21 cellular contexts compared by ENCODE assay signal in the genomic region with DNA sequence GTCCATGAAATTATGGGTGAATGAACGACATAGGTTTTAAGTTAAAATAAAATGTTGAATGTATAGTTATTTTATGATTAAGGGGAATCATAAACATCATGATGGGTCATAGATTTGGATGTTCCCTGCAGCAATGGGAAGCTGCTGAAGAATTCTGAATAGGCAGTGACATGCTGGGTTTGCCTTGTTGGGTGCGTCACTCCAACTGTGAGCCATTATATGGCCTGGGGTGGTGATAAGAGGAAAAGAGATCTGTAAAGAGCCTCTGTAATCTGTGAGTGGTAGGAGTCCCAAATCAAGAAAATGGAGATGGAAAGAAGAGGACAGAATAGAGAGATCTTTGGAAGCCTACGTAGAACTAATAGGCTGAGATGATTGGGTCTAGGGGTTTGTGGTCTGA. TPM values are rescaled to one million over a fixed set of nuclear protein-coding genes. Genes with fewer than 3 reads are reported as not detected.
"Had no signal": no experiment of that assay in that cellular context is flagged by ENCODE, and none has a peak within 500 bp of the region (broad histone marks: within the 10 kb centered on the region; RNA-seq: fewer than 3 reads in every experiment).

No MANE protein-coding gene starts in this region.

- H3K36me3 ChIP-seq: colonic mucosa, gastrocnemius medialis, left ventricle myocardium inferior, lower lobe of right lung, pancreas had no signal

- FAIRE-seq: endothelial cell of umbilical vein, kidney, pancreas, small intestine, urothelium cell line had no signal

- H3K4me3 ChIP-seq: colonic mucosa, gastrocnemius medialis, left ventricle myocardium inferior, lower lobe of right lung, pancreas had no signal

- H3K9me3 Mint-ChIP-seq: natural killer cell treated with Interleukin-12 subunit alpha and Interleukin-12 subunit beta and Interleukin-15 and Interleukin-18, amount 100 ng/mL, for 72 hours had no signal

- H3K27me3 ChIP-seq: colonic mucosa had no signal

- H3K9me3 ChIP-seq: colonic mucosa, gastrocnemius medialis, left ventricle myocardium inferior, lower lobe of right lung, pancreas had no signal

- H3K27ac Mint-ChIP-seq: memory B cell; natural killer cell treated with Interleukin-12 subunit alpha and Interleukin-12 subunit beta and Interleukin-15 and Interleukin-18, amount 100 ng/mL, for 72 hours had no signal

- H3K36me3 Mint-ChIP-seq: memory B cell; natural killer cell treated with Interleukin-12 subunit alpha and Interleukin-12 subunit beta and Interleukin-15 and Interleukin-18, amount 100 ng/mL, for 72 hours had no signal

- H3K4me3 Mint-ChIP-seq: memory B cell; natural killer cell treated with Interleukin-12 subunit alpha and Interleukin-12 subunit beta and Interleukin-15 and Interleukin-18, amount 100 ng/mL, for 72 hours had no signal

- DNase-seq: colonic mucosa; dermis blood vessel endothelial cell; gastrocnemius medialis; kidney; left cardiac atrium; left ventricle myocardium inferior; lower lobe of right lung; midbrain; occipital lobe; pancreas; right cardiac atrium; small intestine; stimulated activated CD4-positive, alpha-beta T cell treated with anti-CD3 and anti-CD28 coated beads, Interleukin-12 subunit alpha, Interleukin-12 subunit beta, amount 100 ng/mL, for 4 hours; stimulated activated naive CD4-positive, alpha-beta T cell treated with Interleukin-2 at 50 U/mL for 16 hours; trophoblast cell had no signal

- H3K27ac ChIP-seq: colonic mucosa, gastrocnemius medialis, left ventricle myocardium inferior, lower lobe of right lung, pancreas had no signal

- H3K4me1 Mint-ChIP-seq: memory B cell had no signal

- H3K4me1 ChIP-seq: colonic mucosa, gastrocnemius medialis, left ventricle myocardium inferior, lower lobe of right lung, pancreas had no signal

- ATAC-seq: gastrocnemius medialis; left cardiac atrium; lower lobe of right lung; natural killer cell treated with Interleukin-12 subunit alpha and Interleukin-12 subunit beta and Interleukin-15 and Interleukin-18, amount 100 ng/mL, for 72 hours; pancreas; right cardiac atrium had no signal

RNA-seq across cellular contexts. Expression of a gene that starts 58.1 kb away (rescaled TPM):
- total RNA-seq: colonic mucosa; dermis blood vessel endothelial cell; endothelial cell of umbilical vein; fibroblast of lung; gastrocnemius medialis; kidney; left cardiac atrium; left ventricle myocardium inferior; lower lobe of right lung; natural killer cell treated with Interleukin-12 subunit alpha and Interleukin-12 subunit beta and Interleukin-15 and Interleukin-18, amount 100 ng/mL, for 72 hours; pancreas; progenitor cell of endocrine pancreas; right cardiac atrium had no signal
